ENCODE assay signal across 10 cellular contexts in genomic region chr7:39832519-39833085, GRCh38.
DNase-seq lines count a peak whose midpoint lies in the region; ATAC-seq and TF ChIP-seq lines count a peak whose summit lies in the region.
"Had no signal": no experiment of that assay in that cellular context is flagged by ENCODE, and none has a peak within 500 bp of the region (broad histone marks: within the 10 kb centered on the region; RNA-seq: fewer than 3 reads in every experiment).

No MANE protein-coding gene starts in this region.

- H3K4me2 ChIP-seq in HCT116 (ENCODE audit: low read length) = peak overlapping the region; percentile 48; the same call in 1 of the 2 replicates

- no peak for TF ChIP-seq CTCF in HCT116 (IDR thresholded peaks at IDR 0.05 in 2 of 3, conservative IDR thresholded peaks at IDR 0.05 in 1 of 3; ENCODE audit: borderline replicate concordance in 1 of 3, insufficient read depth in 1 of 3, low read depth in 2 of 3, low read length in 2 of 3)
- TF ChIP-seq CTCF in esophagus muscularis mucosa (IDR thresholded peaks at IDR 0.05) = no peak
- TF ChIP-seq CTCF in gastrocnemius medialis (IDR thresholded peaks at IDR 0.05 in 4 of 5, conservative IDR thresholded peaks at IDR 0.05 in 1 of 5) = no peak

- DNase-seq in HCT116 (ENCODE audit: low read depth, low spot score) = no peak
- DNase-seq in SK-N-MC (ENCODE audit: low read depth, low spot score) = no peak
- DNase-seq in esophagus muscularis mucosa (ENCODE audit: extremely low spot score) = no peak
- DNase-seq in gastrocnemius medialis = no peak
- DNase-seq in NOMO-1 treated with dmso at 0.1 percent for 144 hours (lab: John Stamatoyannopoulos, UW; ENCODE audit: unreplicated experiment) = no peak

- in situ Hi-C loops in gastrocnemius medialis (cut with MboI; ENCODE audit: low sequenced_read_pairs in 4 of 4) = no loop called here

- 63% methylated on average over 3 of the region's 3 CpGs for WGBS in esophagus muscularis mucosa

- intact Hi-C loops in HCT116 (cut with micrococcal nuclease) = no loop called here
- intact Hi-C loops in esophagus muscularis mucosa (cut with DNase I) = no loop called here
- intact Hi-C loops in gastrocnemius medialis (cut with DNase I; ENCODE audit: low total_unique reads) = no loop called here

- no peaks in the 10 kb centered on the region for H3K79me2 ChIP-seq in HCT116 (ENCODE audit: insufficient read depth, low read length)

- CTCF ChIA-PET in HCT116 (lab: Charles Lee) = interaction anchor here (1.2 kb wide), 1 partner anchor 252 kb away, joined by 4 read pairs; no protein-coding TSS in a partner anchor

- no peaks in the 10 kb centered on the region for H3K9me2 ChIP-seq in HCT116 (ENCODE audit: insufficient read depth)

- POLR2A ChIA-PET in HCT116 (lab: Charles Lee) = no interaction called here

- H3K4me3 ChIP-seq in HCT116 (replicated peaks in 1 of 2; ENCODE audit: low read depth in 1 of 2, low read length in 2 of 2) (peak overlapping the region; percentile 20 to 29; a peak in 3 of 4 replicates), SK-N-MC (peak overlapping the region; percentile 37; the same call in 1 of the 2 replicates), esophagus muscularis mucosa (peak overlapping the region; percentile 54 to 68 (median 56)), gastrocnemius medialis (peak overlapping the region in 3 of 4 donors; percentile 50 to 58 (median 53))

- no peak for TF ChIP-seq EP300 in esophagus muscularis mucosa (IDR thresholded peaks at IDR 0.05)

- no peak for TF ChIP-seq RAD21 in HCT116 (IDR thresholded peaks at IDR 0.05; ENCODE audit: low read depth)

- H3K9ac ChIP-seq in HCT116 (ENCODE audit: low read length) = no peak overlapping the region
- H3K9ac ChIP-seq in SK-N-MC (ENCODE audit: insufficient read length) = no peak overlapping the region

- peak overlapping the region; percentile 37 for H2AFZ ChIP-seq in HCT116 (ENCODE audit: low read depth, low read length, poor library complexity, severe bottlenecking)

- ATAC-seq in HCT116 (no peak), gastrocnemius medialis (no peak), GM21381 (IDR thresholded peaks at IDR 0.05; ENCODE audit: unreplicated experiment) (no peak), GM18858 (IDR thresholded peaks at IDR 0.05; ENCODE audit: unreplicated experiment) (no peak)

- H4K20me1 ChIP-seq in HCT116 (ENCODE audit: insufficient read depth) = no peaks in the 10 kb centered on the region

- BruUV-seq in HCT116 (replicated peaks; lab: Mats Ljungman, UMichigan) = no TSS peak

- H3K4me1 ChIP-seq in HCT116 (ENCODE audit: control insufficient read depth in 1 of 2, insufficient read depth in 2 of 2, low read length in 2 of 2) (peaks cover 0 to 3% of the 10 kb centered on the region in 2 experiments; a peak in 1 of 4 replicates), esophagus muscularis mucosa (peaks cover 6 to 13% (median 10%) of the 10 kb centered on the region in 4 donors), gastrocnemius medialis (no peaks in the 10 kb centered on the region)

- H3K36me3 ChIP-seq in HCT116 (ENCODE audit: control insufficient read depth in 1 of 2, insufficient read depth in 2 of 2, low read length in 2 of 2) (no peaks in the 10 kb centered on the region), SK-N-MC (ENCODE audit: insufficient read depth, low read length) (no peaks in the 10 kb centered on the region), esophagus muscularis mucosa (no peaks in the 10 kb centered on the region), gastrocnemius medialis (no peaks in the 10 kb centered on the region)
- H3K36me3 ChIP-seq: spleen, thoracic aorta had no signal

- no peaks in the 10 kb centered on the region for H3K27me3 ChIP-seq in HCT116 (ENCODE audit: insufficient read depth, low read length)
- H3K27me3 ChIP-seq in esophagus muscularis mucosa = peaks cover 0 to 45% (median 2%) of the 10 kb centered on the region in 4 donors
- H3K27me3 ChIP-seq in gastrocnemius medialis = peaks cover 0 to 7% (median 0%) of the 10 kb centered on the region in 3 donors

- no peaks in the 10 kb centered on the region for H3K9me3 ChIP-seq in HCT116 (ENCODE audit: control insufficient read depth in 1 of 2, insufficient read depth in 1 of 2, low read depth in 1 of 2, low read length in 2 of 2)
- H3K9me3 ChIP-seq in SK-N-MC (ENCODE audit: low read depth, low read length) = no peaks in the 10 kb centered on the region
- no peaks in the 10 kb centered on the region for H3K9me3 ChIP-seq in esophagus muscularis mucosa
- H3K9me3 ChIP-seq in gastrocnemius medialis = no peaks in the 10 kb centered on the region
- H3K9me3 ChIP-seq: spleen, thoracic aorta had no signal

- RAD21 ChIA-PET in HCT116 (lab: Charles Lee; ENCODE audit: low non-redundant PET in 1 of 2, low total read pairs in 2 of 2, uncharacterized antibody in 2 of 2, unreplicated experiment in 2 of 2) = no interaction called here

- H3K27ac ChIP-seq in HCT116 (ENCODE audit: low read depth, low read length) (no peak overlapping the region), SK-N-MC (no peak overlapping the region), esophagus muscularis mucosa (replicated peaks in 1 of 4) (no peak overlapping the region), gastrocnemius medialis (no peak overlapping the region)
- H3K27ac ChIP-seq: HL-60, spleen, thoracic aorta had no signal

- TF ChIP-seq POLR2A in HCT116 (IDR thresholded peaks at IDR 0.05; ENCODE audit: borderline replicate concordance, extremely low read depth, insufficient read depth, insufficient read length) (no peak), esophagus muscularis mucosa (IDR thresholded peaks at IDR 0.05; ENCODE audit: low read depth) (no peak), gastrocnemius medialis (IDR thresholded peaks at IDR 0.05) (no peak)

TF ChIP-seq in HCT116, 20 proteins besides CTCF, POLR2A, EP300 and RAD21:
- TF ChIP-seq FOSL1 (IDR thresholded peaks at IDR 0.05; ENCODE audit: low read depth) (no peak), EGR1 (IDR thresholded peaks at IDR 0.05; ENCODE audit: low read depth) (no peak), ZNF274 (IDR thresholded peaks at IDR 0.05; ENCODE audit: low read depth, low read length) (no peak)
